In the genomic region with DNA sequence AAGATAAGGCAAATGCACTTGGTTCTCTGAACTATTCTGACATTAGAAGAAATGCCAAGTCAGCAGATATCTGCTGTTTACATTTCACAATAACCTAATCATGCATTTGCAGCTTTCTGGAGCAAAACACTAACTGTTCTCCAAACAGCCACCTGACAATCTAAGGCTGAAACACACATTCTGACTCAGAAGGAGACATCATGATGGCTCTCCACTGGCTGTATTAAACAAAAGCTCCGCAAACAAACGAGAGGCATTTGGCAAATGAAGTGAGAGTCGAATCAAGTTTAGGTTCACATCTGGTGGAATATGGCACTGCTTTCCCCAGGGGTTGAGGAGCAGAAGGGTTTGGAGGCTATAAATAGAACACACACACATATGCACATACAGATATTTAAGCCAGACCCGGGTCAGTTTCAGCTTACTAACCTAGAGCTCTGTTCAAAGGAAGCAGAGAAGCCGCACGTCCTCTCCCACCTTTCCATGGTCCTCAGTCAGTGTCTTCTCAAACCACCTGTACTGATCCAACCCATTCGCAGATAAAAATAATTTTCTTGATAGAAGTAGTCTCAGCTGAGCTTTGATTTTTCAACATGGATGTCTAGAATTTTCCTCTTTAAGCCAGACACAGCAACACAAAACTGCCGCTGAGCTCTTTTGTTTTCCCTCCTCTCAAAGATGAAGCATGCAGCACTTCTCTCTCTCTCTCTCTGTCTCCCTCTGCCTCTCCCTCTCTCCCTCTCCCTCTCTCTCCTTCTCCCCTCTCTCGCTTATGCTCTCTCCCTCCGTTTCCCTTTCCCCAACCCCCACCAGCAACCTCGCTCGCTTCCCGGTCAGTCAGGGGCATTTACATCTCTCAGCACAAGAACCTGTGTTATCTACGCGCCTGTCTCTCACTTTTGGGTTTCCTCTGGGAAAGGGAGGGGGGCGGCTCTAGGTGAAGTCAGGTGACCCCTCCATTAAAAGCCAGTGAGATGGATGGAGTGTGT, we compare ENCODE assay signal across 1 cellular context.
TF ChIP-seq lines count a peak whose summit lies in the region.

No MANE protein-coding gene starts in this region.

TF ChIP-seq in H1, 55 proteins besides CTCF, POLR2A, EP300 and RAD21:
- TF ChIP-seq SIN3A (conservative IDR thresholded peaks at IDR 0.05 in 1 of 2, IDR thresholded peaks at IDR 0.05 in 1 of 2; ENCODE audit: low read depth in 1 of 2, low read length in 2 of 2): peak; percentile 87 to 93; a peak in 2 of 4 replicates
- 0 out of 2 replicates have a peak, but pooled peaks have one; percentile 15 for TF ChIP-seq PHF8 (conservative IDR thresholded peaks at IDR 0.05; ENCODE audit: low read depth, low read length)
- peak; percentile 98 for TF ChIP-seq MAFK (IDR thresholded peaks at IDR 0.05; ENCODE audit: low read depth, low read length)
- TF ChIP-seq CREB1 (IDR thresholded peaks at IDR 0.05): peak; percentile 45; the same call in 1 of the 2 replicates
- TF ChIP-seq HDAC6 (IDR thresholded peaks at IDR 0.05; ENCODE audit: low read depth, low read length): no peak
- no peak; the same call in 1 of the 2 replicates for TF ChIP-seq RXRA (IDR thresholded peaks at IDR 0.05; ENCODE audit: insufficient read depth, low read depth, low read length)
- TF ChIP-seq YY1 (IDR thresholded peaks at IDR 0.05; ENCODE audit: low read depth, low read length): peak; percentile 45
- TF ChIP-seq SAP30 (IDR thresholded peaks at IDR 0.05; ENCODE audit: insufficient read depth, insufficient replicate concordance, low read length): peak; percentile 73
- peak; percentile 79; the same call in 1 of the 2 replicates for TF ChIP-seq RBBP5 (IDR thresholded peaks at IDR 0.05; ENCODE audit: borderline replicate concordance, low read depth, low read length)
- peak; percentile 39; the same call in 1 of the 2 replicates for TF ChIP-seq EGR1 (IDR thresholded peaks at IDR 0.05; ENCODE audit: borderline replicate concordance, low read depth, low read length)
- TF ChIP-seq TAF1 (IDR thresholded peaks at IDR 0.05; ENCODE audit: low read depth, low read length): peak; percentile 56
- peak; percentile 82; a peak in 3 of 4 replicates for TF ChIP-seq HDAC2 (IDR thresholded peaks at IDR 0.05; ENCODE audit: borderline replicate concordance in 1 of 2, low read depth in 2 of 2, low read length in 2 of 2)
- TF ChIP-seq POLR2AphosphoS5 (IDR thresholded peaks at IDR 0.05; ENCODE audit: low read depth, low read length): no peak
- peak; percentile 97 for TF ChIP-seq ASH2L (IDR thresholded peaks at IDR 0.05; ENCODE audit: low read length)
- peak; percentile 69 for TF ChIP-seq CTBP2 (IDR thresholded peaks at IDR 0.05; ENCODE audit: borderline replicate concordance, insufficient read depth, insufficient read length, low read length)
- TF ChIP-seq POU5F1 (IDR thresholded peaks at IDR 0.05; ENCODE audit: low read depth, low read length): no peak
- TF ChIP-seq KDM5A (IDR thresholded peaks at IDR 0.05; ENCODE audit: low read length): no peak
- TF ChIP-seq CHD2 (IDR thresholded peaks at IDR 0.05; ENCODE audit: low read length): 0 out of 2 replicates have a peak, but pooled peaks have one; percentile 27
- TF ChIP-seq JUND (IDR thresholded peaks at IDR 0.05; ENCODE audit: low read length): no peak
- TF ChIP-seq, protein P1, sequence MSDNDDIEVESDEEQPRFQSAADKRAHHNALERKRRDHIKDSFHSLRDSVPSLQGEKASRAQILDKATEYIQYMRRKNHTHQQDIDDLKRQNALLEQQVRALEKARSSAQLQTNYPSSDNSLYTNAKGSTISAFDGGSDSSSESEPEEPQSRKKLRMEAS (IDR thresholded peaks at IDR 0.05): peak; percentile 66
- TF ChIP-seq, protein P2, sequence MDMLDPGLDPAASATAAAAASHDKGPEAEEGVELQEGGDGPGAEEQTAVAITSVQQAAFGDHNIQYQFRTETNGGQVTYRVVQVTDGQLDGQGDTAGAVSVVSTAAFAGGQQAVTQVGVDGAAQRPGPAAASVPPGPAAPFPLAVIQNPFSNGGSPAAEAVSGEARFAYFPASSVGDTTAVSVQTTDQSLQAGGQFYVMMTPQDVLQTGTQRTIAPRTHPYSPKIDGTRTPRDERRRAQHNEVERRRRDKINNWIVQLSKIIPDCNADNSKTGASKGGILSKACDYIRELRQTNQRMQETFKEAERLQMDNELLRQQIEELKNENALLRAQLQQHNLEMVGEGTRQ (IDR thresholded peaks at IDR 0.05; ENCODE audit: low read length): peak; percentile 47; the same call in 1 of the 2 replicates
